13 cellular contexts compared by ENCODE assay signal in genomic region chr1:107451735-107452134, GRCh38.
DNase-seq lines count a peak whose midpoint lies in the region; ATAC-seq and TF ChIP-seq lines count a peak whose summit lies in the region.
"Had no signal": no experiment of that assay in that cellular context is flagged by ENCODE, and none has a peak within 500 bp of the region (broad histone marks: within the 10 kb centered on the region; RNA-seq: fewer than 3 reads in every experiment).

No MANE protein-coding gene starts in this region.

- no CpG with 5 or more reads among the region's 2 CpGs for WGBS in mesendoderm (ENCODE audit: extremely low coverage, insufficient coverage, low lambda C conversion rate)

- peak overlapping the region in 1 of 7 donors; percentile 39 for H3K27ac Mint-ChIP-seq in CD14-positive monocyte
- H3K27ac Mint-ChIP-seq: natural killer cell had no signal

- H3K4me3 ChIP-seq in Loucy (ENCODE audit: low read length, poor library complexity, severe bottlenecking) (no peak overlapping the region), mesendoderm (ENCODE audit: low read length) (no peak overlapping the region)
- H3K4me3 ChIP-seq: SK-N-MC had no signal

- TF ChIP-seq CTCF in Loucy (conservative IDR thresholded peaks at IDR 0.05; ENCODE audit: low read length) (no peak), CD14-positive monocyte (IDR thresholded peaks at IDR 0.05) (no peak)

- H2AK5ac ChIP-seq in mesendoderm (ENCODE audit: low read length), result no peak overlapping the region

- H3K56ac ChIP-seq in mesendoderm (ENCODE audit: low read length), result no peak overlapping the region

- H3K9ac ChIP-seq in Loucy (ENCODE audit: low read depth, low read length, poor library complexity, severe bottlenecking), result no peak overlapping the region
- H3K9ac ChIP-seq in mesendoderm (ENCODE audit: low read length), result no peak overlapping the region

- H3K18ac ChIP-seq in mesendoderm (ENCODE audit: low read length), result no peak overlapping the region

- H2BK15ac ChIP-seq in mesendoderm (replicated peaks; ENCODE audit: low read depth), result no peak overlapping the region

- no peaks in the 10 kb centered on the region for H3K9me3 ChIP-seq in Loucy (ENCODE audit: insufficient read depth, low read depth, low read length)
- H3K9me3 ChIP-seq: BE2C had no signal

- H3K4me3 Mint-ChIP-seq in CD14-positive monocyte, result no peak overlapping the region
- H3K4me3 Mint-ChIP-seq: natural killer cell had no signal

- no peaks in the 10 kb centered on the region for H3K79me1 ChIP-seq in mesendoderm (ENCODE audit: low read length)

- ATAC-seq in GM18498 (IDR thresholded peaks at IDR 0.05; ENCODE audit: unreplicated experiment) (peak; percentile 65), GM19467 (IDR thresholded peaks at IDR 0.05; ENCODE audit: unreplicated experiment) (peak; percentile 61), HG02970 (IDR thresholded peaks at IDR 0.05; ENCODE audit: low FRiP score, unreplicated experiment) (peak; percentile 39)

- no peaks in the 10 kb centered on the region for H3K36me3 ChIP-seq in Loucy (ENCODE audit: insufficient read depth, low read length)
- H3K36me3 ChIP-seq in mesendoderm (ENCODE audit: control insufficient read depth, insufficient read depth, low read length), result no peaks in the 10 kb centered on the region
- H3K36me3 ChIP-seq: BE2C had no signal

- H2BK120ac ChIP-seq in mesendoderm (ENCODE audit: low read depth, low read length), result no peak overlapping the region

- H3K4me1 ChIP-seq in Loucy (ENCODE audit: insufficient read depth, low read length, poor library complexity, severe bottlenecking), result no peaks in the 10 kb centered on the region
- H3K4me1 ChIP-seq in mesendoderm (ENCODE audit: control insufficient read depth, low read depth, low read length), result no peaks in the 10 kb centered on the region
- H3K4me1 ChIP-seq: BE2C had no signal

- DNase-seq in mesendoderm (no peak), GM03348 (ENCODE audit: low spot score) (no peak), CD14-positive monocyte (ENCODE audit: low spot score) (no peak)
- DNase-seq in activated CD4-positive, alpha-beta T cell treated with anti-CD3 and anti-CD28 coated beads, Interleukin-2, amount 50 U/mL, for 48 hours, result no peak
- DNase-seq: amniotic stem cell, BE2C, natural killer cell, NCI-H2171 treated with DMSO at 0.1 percent for 48 hours had no signal

- H3K27me3 Mint-ChIP-seq in CD14-positive monocyte (ENCODE audit: low read depth in 3 of 3), result peaks cover 0 to 1% (median 0%) of the 10 kb centered on the region in 3 donors

- no peaks in the 10 kb centered on the region for H3F3A ChIP-seq in Loucy (ENCODE audit: low read depth)

- no peak overlapping the region for H3K4ac ChIP-seq in mesendoderm (ENCODE audit: low read depth, low read length)

- H3K23ac ChIP-seq in mesendoderm (ENCODE audit: low read length), result no peak overlapping the region

- peaks cover 13% of the 10 kb centered on the region for H3K4me1 Mint-ChIP-seq in CD14-positive monocyte
- H3K4me1 Mint-ChIP-seq: natural killer cell had no signal

- H3K79me2 ChIP-seq in Loucy (ENCODE audit: insufficient read depth, low read length), result no peaks in the 10 kb centered on the region
- H3K79me2 ChIP-seq in mesendoderm (ENCODE audit: control insufficient read depth, insufficient read depth, low read length), result no peaks in the 10 kb centered on the region

- H3K36me3 Mint-ChIP-seq in CD14-positive monocyte, result no peaks in the 10 kb centered on the region
- H3K36me3 Mint-ChIP-seq: natural killer cell had no signal

- no peaks in the 10 kb centered on the region for H3K9me3 Mint-ChIP-seq in CD14-positive monocyte
- H3K9me3 Mint-ChIP-seq: natural killer cell had no signal

- H2BK5ac ChIP-seq in mesendoderm (ENCODE audit: low read length), result no peak overlapping the region

- no peak overlapping the region for H4K5ac ChIP-seq in mesendoderm (ENCODE audit: low read length)

- H3K27me3 ChIP-seq in Loucy (ENCODE audit: insufficient read depth, low read length, poor library complexity, severe bottlenecking) (no peaks in the 10 kb centered on the region), mesendoderm (ENCODE audit: insufficient read depth, low read length, poor library complexity) (no peaks in the 10 kb centered on the region)
- H3K27me3 ChIP-seq: BE2C had no signal

- H4K8ac ChIP-seq in mesendoderm (ENCODE audit: low read depth, low read length), result no peak overlapping the region

- H3K4me2 ChIP-seq in Loucy (ENCODE audit: low read depth, low read length, poor library complexity, severe bottlenecking), result no peak overlapping the region
- H3K4me2 ChIP-seq in mesendoderm (ENCODE audit: low read length), result no peak overlapping the region

- intact Hi-C loops in CD14-positive monocyte (cut with micrococcal nuclease), result no loop called here

- H4K20me1 ChIP-seq in Loucy (ENCODE audit: insufficient read depth, low read length, poor library complexity, severe bottlenecking), result no peaks in the 10 kb centered on the region

- H3K9me2 ChIP-seq in Loucy (replicated peaks; ENCODE audit: low read depth, low read length), result no peaks in the 10 kb centered on the region

- no peak overlapping the region for H3K27ac ChIP-seq in mesendoderm (ENCODE audit: low read depth, low read length)
- H3K27ac ChIP-seq: SK-N-MC had no signal

- 0 out of 2 replicates have a peak overlapping the region, but pooled peaks have one; percentile 28 for H2AFZ ChIP-seq in Loucy (ENCODE audit: low read length)
